In genomic region chr2:49042510-49042909, GRCh38 we compare ENCODE assay signal across 22 cellular contexts.
DNase-seq lines count a peak whose midpoint lies in the region; ATAC-seq and TF ChIP-seq lines count a peak whose summit lies in the region.
"Had no signal": no experiment of that assay in that cellular context is flagged by ENCODE, and none has a peak within 500 bp of the region (broad histone marks: within the 10 kb centered on the region; RNA-seq: fewer than 3 reads in every experiment).

No MANE protein-coding gene starts in this region.

- DNase-seq in mesothelial cell of epicardium (ENCODE audit: low spot score in 2 of 2, unreplicated experiment in 2 of 2) (no peak), EL (no peak)
- no peak for DNase-seq in stimulated activated CD4-positive, alpha-beta T cell treated with anti-CD3 and anti-CD28 coated beads, Interleukin-4, amount 100 ng/mL, for 24 hours
- DNase-seq in activated CD4-positive, CD25-positive, alpha-beta regulatory T cell (lab: John Stamatoyannopoulos, UW) = no peak
- DNase-seq: CD4-positive, CD25-positive, alpha-beta regulatory T cell; HCEC 1CT; MV-4-11; NCI-H1105 treated with DMSO at 0.1 percent for 48 hours; NCI-H2029 treated with DMSO at 0.1 percent for 48 hours; NCI-H345; NCI-H524; NCI-H82; Peyer's patch had no signal

- peaks cover 3% of the 10 kb centered on the region for H3K9me3 Mint-ChIP-seq in mesothelial cell of epicardium
- H3K9me3 Mint-ChIP-seq: GM23338; IgD-negative memory B cell; T-helper 2 cell treated with Interferon-gamma antibody and Interleukin-4, amounts not matched to agents 5 μg/mL and 100 μg/mL, for 36 hours had no signal

- TF ChIP-seq CTCF in mesothelial cell of epicardium (IDR thresholded peaks at IDR 0.05; ENCODE audit: unreplicated experiment) = no peak

- no peak overlapping the region for H3K4me3 Mint-ChIP-seq in mesothelial cell of epicardium
- H3K4me3 Mint-ChIP-seq: B cell; CD4-positive, CD25-positive, alpha-beta regulatory T cell; GM23338; IgD-negative memory B cell; T-helper 2 cell treated with Interferon-gamma antibody and Interleukin-4, amounts not matched to agents 5 μg/mL and 100 μg/mL, for 36 hours had no signal

- peaks cover 30% of the 10 kb centered on the region for H3K4me1 Mint-ChIP-seq in mesothelial cell of epicardium
- H3K4me1 Mint-ChIP-seq: B cell; CD4-positive, CD25-positive, alpha-beta regulatory T cell had no signal

- H3K27me3 Mint-ChIP-seq in mesothelial cell of epicardium (ENCODE audit: low read depth) = no peaks in the 10 kb centered on the region
- H3K27me3 Mint-ChIP-seq: B cell; CD4-positive, CD25-positive, alpha-beta regulatory T cell; IgD-negative memory B cell had no signal

- H3K27ac Mint-ChIP-seq in mesothelial cell of epicardium = no peak overlapping the region
- H3K27ac Mint-ChIP-seq: B cell; CD4-positive, CD25-positive, alpha-beta regulatory T cell; GM23338; IgD-negative memory B cell; T-helper 2 cell treated with Interferon-gamma antibody and Interleukin-4, amounts not matched to agents 5 μg/mL and 100 μg/mL, for 36 hours had no signal

- ATAC-seq in GM18511 (IDR thresholded peaks at IDR 0.05; ENCODE audit: unreplicated experiment) (peak; percentile 56), HG02759 (IDR thresholded peaks at IDR 0.05; ENCODE audit: unreplicated experiment) (peak; percentile 57), HG03571 (IDR thresholded peaks at IDR 0.05; ENCODE audit: unreplicated experiment) (peak; percentile 45)
- ATAC-seq: A549, GM23338, SK-N-SH treated with all-trans-retinoic acid at 6 μM for 48 hours had no signal

- H3K36me3 Mint-ChIP-seq in mesothelial cell of epicardium = no peaks in the 10 kb centered on the region
- H3K36me3 Mint-ChIP-seq: CD4-positive, CD25-positive, alpha-beta regulatory T cell; IgD-negative memory B cell had no signal
